In genomic region chr20:19552144-19552895, GRCh38 we compare ENCODE assay signal across 9 cellular contexts.
DNase-seq lines count a peak whose midpoint lies in the region; ATAC-seq lines count a peak whose summit lies in the region.
"Had no signal": no experiment of that assay in that cellular context is flagged by ENCODE, and none has a peak within 500 bp of the region (broad histone marks: within the 10 kb centered on the region; RNA-seq: fewer than 3 reads in every experiment).

No MANE protein-coding gene starts in this region.

- H3K27me3 Mint-ChIP-seq in effector memory CD8-positive, alpha-beta T cell: peaks cover 0 to 4% of the 10 kb centered on the region in 2 donors
- H3K27me3 Mint-ChIP-seq in activated naive CD8-positive, alpha-beta T cell treated with anti-CD3 and anti-CD28 coated beads, Interleukin-2, amount 50 U/mL, for 24 hours: no peaks in the 10 kb centered on the region

- H4K20me1 ChIP-seq in GM23248 (ENCODE audit: insufficient read depth): no peaks in the 10 kb centered on the region

- no peaks in the 10 kb centered on the region for H3F3A ChIP-seq in GM23248 (ENCODE audit: insufficient read depth)

- no peak overlapping the region for H3K4me2 ChIP-seq in GM23248 (ENCODE audit: unreplicated experiment)

- DNase-seq in Right ventricle myocardium inferior (ENCODE audit: missing footprints) (no peak), cardiac septum (ENCODE audit: low spot score) (no peak), medulla oblongata (ENCODE audit: extremely low spot score) (peak; percentile 14), aorta (peak; percentile 72 to 79), GM23248 (no peak)
- DNase-seq in effector memory CD8-positive, alpha-beta T cell: no peak
- DNase-seq in activated naive CD8-positive, alpha-beta T cell treated with anti-CD3 and anti-CD28 coated beads, Interleukin-2, amount 50 U/mL, for 24 hours: no peak
- DNase-seq: NCI-H1417 treated with DMSO at 0.1 percent for 48 hours had no signal

- intact Hi-C loops in Right ventricle myocardium inferior (cut with DNase I) (no loop called here), cardiac septum (cut with DNase I) (loop anchor here (5.0 kb wide), 1 partner anchor 330 kb away; no protein-coding TSS in a partner anchor), aorta (cut with DNase I) (loop anchor here (2.0 to 10.0 kb wide), 3 partner anchors 50 to 108 kb away; no protein-coding TSS in a partner anchor)

- H3K4me3 ChIP-seq in ectodermal cell (ENCODE audit: insufficient read depth, low read depth, low read length): no peak overlapping the region
- no peak overlapping the region for H3K4me3 ChIP-seq in aorta (ENCODE audit: low read length in 2 of 2)
- no peak overlapping the region for H3K4me3 ChIP-seq in GM23248

- H3K36me3 Mint-ChIP-seq in effector memory CD8-positive, alpha-beta T cell (ENCODE audit: insufficient read depth): no peaks in the 10 kb centered on the region
- H3K36me3 Mint-ChIP-seq in activated naive CD8-positive, alpha-beta T cell treated with anti-CD3 and anti-CD28 coated beads, Interleukin-2, amount 50 U/mL, for 24 hours (ENCODE audit: low read depth): no peaks in the 10 kb centered on the region

- H3K27ac ChIP-seq in ectodermal cell (ENCODE audit: insufficient read depth, low read depth, low read length, poor library complexity, severe bottlenecking): peak overlapping the region; percentile 79
- H3K27ac ChIP-seq in aorta (ENCODE audit: low read depth in 1 of 2, low read length in 2 of 2): peak overlapping the region in 1 of 2 donors; percentile 85
- no peak overlapping the region for H3K27ac ChIP-seq in GM23248

- H3K27me3 ChIP-seq in ectodermal cell (ENCODE audit: control insufficient read depth, insufficient read depth, low read length, poor library complexity, severe bottlenecking) (no peaks in the 10 kb centered on the region), aorta (ENCODE audit: control insufficient read depth in 1 of 2, insufficient read depth in 2 of 2, low read length in 1 of 2) (no peaks in the 10 kb centered on the region), GM23248 (replicated peaks; ENCODE audit: insufficient read depth) (no peaks in the 10 kb centered on the region)

- 7 to 11% methylated on average over 4 of the region's 4 CpGs for WGBS in ectodermal cell, 2 experiments
- 10 to 13% methylated on average over 4 of the region's 4 CpGs for WGBS in aorta, 2 donors
- 55 to 58% methylated on average over 4 of the region's 4 CpGs for WGBS in GM23248 (ENCODE audit: low coverage in 1 of 2, low lambda C conversion rate in 2 of 2, missing lambda C conversion rate in 2 of 2), 2 experiments

- no peak overlapping the region for H3K9ac ChIP-seq in GM23248

- no peak overlapping the region for H3K4me3 Mint-ChIP-seq in effector memory CD8-positive, alpha-beta T cell
- H3K4me3 Mint-ChIP-seq in activated naive CD8-positive, alpha-beta T cell treated with anti-CD3 and anti-CD28 coated beads, Interleukin-2, amount 50 U/mL, for 24 hours: no peak overlapping the region

- H3K27ac Mint-ChIP-seq in effector memory CD8-positive, alpha-beta T cell: no peak overlapping the region
- H3K27ac Mint-ChIP-seq in activated naive CD8-positive, alpha-beta T cell treated with anti-CD3 and anti-CD28 coated beads, Interleukin-2, amount 50 U/mL, for 24 hours: no peak overlapping the region

- no peaks in the 10 kb centered on the region for H3K9me3 Mint-ChIP-seq in effector memory CD8-positive, alpha-beta T cell
- no peaks in the 10 kb centered on the region for H3K9me3 Mint-ChIP-seq in activated naive CD8-positive, alpha-beta T cell treated with anti-CD3 and anti-CD28 coated beads, Interleukin-2, amount 50 U/mL, for 24 hours

- no peak overlapping the region for H2AFZ ChIP-seq in GM23248

- H3K4me1 Mint-ChIP-seq in effector memory CD8-positive, alpha-beta T cell (ENCODE audit: low read depth in 2 of 2): no peaks in the 10 kb centered on the region
- H3K4me1 Mint-ChIP-seq in activated naive CD8-positive, alpha-beta T cell treated with anti-CD3 and anti-CD28 coated beads, Interleukin-2, amount 50 U/mL, for 24 hours: no peaks in the 10 kb centered on the region

- in situ Hi-C loops in GM23248 (cut with MboI): no loop called here

- H3K4me1 ChIP-seq in ectodermal cell (ENCODE audit: control insufficient read depth, insufficient read depth, low read length) (peaks cover 29% of the 10 kb centered on the region), aorta (ENCODE audit: control insufficient read depth in 1 of 2, insufficient read depth in 2 of 2, low read length in 2 of 2) (peaks cover 2 to 11% of the 10 kb centered on the region in 2 donors), GM23248 (ENCODE audit: insufficient read depth) (no peaks in the 10 kb centered on the region)

- ATAC-seq in Right ventricle myocardium inferior (peak; percentile 73), aorta (ENCODE audit: low FRiP score) (peak; percentile 70)
- no peak for ATAC-seq in effector memory CD8-positive, alpha-beta T cell (replicated peaks)
- no peak for ATAC-seq in activated naive CD8-positive, alpha-beta T cell treated with anti-CD3 and anti-CD28 coated beads, Interleukin-2, amount 50 U/mL, for 24 hours

- H3K36me3 ChIP-seq in ectodermal cell (ENCODE audit: control insufficient read depth, insufficient read depth, low read length): no peaks in the 10 kb centered on the region
- H3K36me3 ChIP-seq in aorta (ENCODE audit: control insufficient read depth in 1 of 2, insufficient read depth in 2 of 2, low read length in 1 of 2): no peaks in the 10 kb centered on the region
- no peaks in the 10 kb centered on the region for H3K36me3 ChIP-seq in GM23248 (ENCODE audit: low read depth)

- no peaks in the 10 kb centered on the region for H3K79me2 ChIP-seq in GM23248 (ENCODE audit: insufficient read depth)

- H3K9me2 ChIP-seq in GM23248 (ENCODE audit: insufficient read depth): no peaks in the 10 kb centered on the region

- no peaks in the 10 kb centered on the region for H3K9me3 ChIP-seq in ectodermal cell (ENCODE audit: control insufficient read depth, low read length)
- no peaks in the 10 kb centered on the region for H3K9me3 ChIP-seq in aorta (ENCODE audit: control insufficient read depth, low read length)
- H3K9me3 ChIP-seq in GM23248 (ENCODE audit: low read depth): no peaks in the 10 kb centered on the region

Comparison
In these comparisons a context has a peak if more than half of its experiments do, and no peak if none do; other contexts are left out.
1. ATAC-seq: peak in Right ventricle myocardium inferior (single experiment) and aorta (single experiment); none in effector memory CD8-positive, alpha-beta T cell (single experiment) and activated naive CD8-positive, alpha-beta T cell treated with anti-CD3 and anti-CD28 coated beads, Interleukin-2, amount 50 U/mL, for 24 hours (single experiment).
2. DNase-seq: peak in medulla oblongata (single experiment) and aorta (2 of 2); none in Right ventricle myocardium inferior (single experiment), cardiac septum (single experiment), effector memory CD8-positive, alpha-beta T cell (0 of 3), activated naive CD8-positive, alpha-beta T cell treated with anti-CD3 and anti-CD28 coated beads, Interleukin-2, amount 50 U/mL, for 24 hours (single experiment) and GM23248 (single experiment).